In genomic region chr3:126270145-126270811, GRCh38 we compare ENCODE assay signal across 11 cellular contexts.
DNase-seq lines count a peak whose midpoint lies in the region; ATAC-seq and TF ChIP-seq lines count a peak whose summit lies in the region.
"Had no signal": no experiment of that assay in that cellular context is flagged by ENCODE, and none has a peak within 500 bp of the region (broad histone marks: within the 10 kb centered on the region; RNA-seq: fewer than 3 reads in every experiment).

No MANE protein-coding gene starts in this region.

- no peaks in the 10 kb centered on the region for H3K79me1 ChIP-seq in mesenchymal stem cell (replicated peaks; ENCODE audit: low read length, poor library complexity, severe bottlenecking)

- DNase-seq in NCI-H2029 (lab: John Stamatoyannopoulos, UW), result peak; percentile 95
- DNase-seq in colonic mucosa, result peak; percentile 25
- peak; percentile 83 to 85 for DNase-seq in left lung
- peak; percentile 73 for DNase-seq in superior temporal gyrus (ENCODE audit: extremely low spot score)
- DNase-seq in central memory CD4-positive, alpha-beta T cell, result no peak
- no peak for DNase-seq in mesenchymal stem cell
- no peak for DNase-seq in activated CD8-positive, alpha-beta T cell treated with anti-CD3 and anti-CD28 coated beads for 36 hours
- DNase-seq in ecto neural progenitor cell (ENCODE audit: low spot score), result no peak
- DNase-seq: activated CD4-positive, alpha-beta T cell treated with anti-CD3 and anti-CD28 coated beads for 48 hours; PC-9 had no signal

- no peak overlapping the region for H3K14ac ChIP-seq in mesenchymal stem cell (ENCODE audit: low read length in 2 of 2)

- H3K27ac Mint-ChIP-seq in activated CD8-positive, alpha-beta T cell treated with anti-CD3 and anti-CD28 coated beads for 36 hours, result no peak overlapping the region
- H3K27ac Mint-ChIP-seq: memory B cell had no signal

- H3K23ac ChIP-seq in mesenchymal stem cell (ENCODE audit: low read length in 2 of 2), result no peak overlapping the region

- H3K4me3 ChIP-seq in colonic mucosa, result no peak overlapping the region
- H3K4me3 ChIP-seq in left lung, result no peak overlapping the region
- H3K4me3 ChIP-seq in mesenchymal stem cell (ENCODE audit: insufficient read depth in 1 of 2, low read depth in 1 of 2, low read length in 2 of 2), result no peak overlapping the region
- H3K4me3 ChIP-seq: PC-9 had no signal

- H3K9me3 Mint-ChIP-seq in activated CD8-positive, alpha-beta T cell treated with anti-CD3 and anti-CD28 coated beads for 36 hours, result no peaks in the 10 kb centered on the region

- no peak overlapping the region for H2BK12ac ChIP-seq in mesenchymal stem cell (ENCODE audit: low read length in 2 of 2)

- H4K8ac ChIP-seq in mesenchymal stem cell (ENCODE audit: low read length), result no peak overlapping the region

- TF ChIP-seq CTCF in colonic mucosa (IDR thresholded peaks at IDR 0.05), result no peak
- TF ChIP-seq CTCF in left lung (IDR thresholded peaks at IDR 0.05), result no peak
- no peak for TF ChIP-seq CTCF in activated CD8-positive, alpha-beta T cell treated with anti-CD3 and anti-CD28 coated beads for 36 hours (IDR thresholded peaks at IDR 0.05)

- CTCF ChIA-PET in activated CD8-positive, alpha-beta T cell treated with anti-CD3 and anti-CD28 coated beads for 36 hours (lab: Charles Lee), result no interaction called here

- H4K91ac ChIP-seq in mesenchymal stem cell (ENCODE audit: low read length), result no peak overlapping the region

- no peak overlapping the region for H2BK120ac ChIP-seq in mesenchymal stem cell (ENCODE audit: low read depth, low read length)

- no peak overlapping the region for H2AFZ ChIP-seq in mesenchymal stem cell (ENCODE audit: low read depth, low read length)
- H2AFZ ChIP-seq: PC-9 had no signal

- no peak overlapping the region for H3K18ac ChIP-seq in mesenchymal stem cell (ENCODE audit: low read depth in 1 of 2, low read length in 2 of 2)

- H3K36me3 ChIP-seq in colonic mucosa (no peaks in the 10 kb centered on the region), left lung (no peaks in the 10 kb centered on the region), mesenchymal stem cell (ENCODE audit: control insufficient read depth in 1 of 2, insufficient read depth in 2 of 2, low read depth in 1 of 2, low read length in 2 of 2) (no peaks in the 10 kb centered on the region)

- H3K4me3 Mint-ChIP-seq in activated CD8-positive, alpha-beta T cell treated with anti-CD3 and anti-CD28 coated beads for 36 hours, result no peak overlapping the region
- H3K4me3 Mint-ChIP-seq: memory B cell had no signal

- peak overlapping the region; percentile 4 to 23 for H3K9ac ChIP-seq in colonic mucosa (ENCODE audit: low read depth in 2 of 2, low read length in 2 of 2)
- no peak overlapping the region for H3K9ac ChIP-seq in mesenchymal stem cell (ENCODE audit: low read length)

- H3K9me3 ChIP-seq in colonic mucosa (no peaks in the 10 kb centered on the region), left lung (no peaks in the 10 kb centered on the region), mesenchymal stem cell (ENCODE audit: control insufficient read depth, low read length) (no peaks in the 10 kb centered on the region)

- no peaks in the 10 kb centered on the region for H3K4me1 ChIP-seq in colonic mucosa
- H3K4me1 ChIP-seq in left lung, result peaks cover 27 to 37% of the 10 kb centered on the region in 2 donors
- H3K4me1 ChIP-seq in mesenchymal stem cell (ENCODE audit: control insufficient read depth, insufficient read depth, low read depth, low read length), result peaks cover 18% of the 10 kb centered on the region

- H2AK5ac ChIP-seq in mesenchymal stem cell (ENCODE audit: low read length, severe bottlenecking), result no peak overlapping the region

- no peak overlapping the region for H3K4ac ChIP-seq in mesenchymal stem cell (ENCODE audit: low read depth in 1 of 2, low read length in 2 of 2)

- H3K36me3 Mint-ChIP-seq in activated CD8-positive, alpha-beta T cell treated with anti-CD3 and anti-CD28 coated beads for 36 hours (ENCODE audit: low read depth), result no peaks in the 10 kb centered on the region
- H3K36me3 Mint-ChIP-seq: memory B cell had no signal

- intact Hi-C loops in colonic mucosa (cut with DNase I), result no loop called here
- intact Hi-C loops in left lung (cut with DNase I), result no loop called here
- intact Hi-C loops in activated CD8-positive, alpha-beta T cell treated with anti-CD3 and anti-CD28 coated beads for 36 hours (cut with micrococcal nuclease), result no loop called here

- no peak overlapping the region for H3K4me2 ChIP-seq in mesenchymal stem cell (ENCODE audit: low read length, poor library complexity, severe bottlenecking)
- H3K4me2 ChIP-seq: PC-9 had no signal

- H3K4me1 Mint-ChIP-seq in activated CD8-positive, alpha-beta T cell treated with anti-CD3 and anti-CD28 coated beads for 36 hours (ENCODE audit: low read depth), result no peaks in the 10 kb centered on the region

- no peak overlapping the region for H3K27ac ChIP-seq in colonic mucosa
- peak overlapping the region; percentile 1 to 81 for H3K27ac ChIP-seq in left lung
- no peak overlapping the region for H3K27ac ChIP-seq in mesenchymal stem cell (ENCODE audit: low read length, poor library complexity, severe bottlenecking)
- H3K27ac ChIP-seq: PC-9 had no signal

- H2BK15ac ChIP-seq in mesenchymal stem cell (ENCODE audit: low read depth, poor library complexity, severe bottlenecking), result no peak overlapping the region

- 91% methylated on average over 7 of the region's 9 CpGs for WGBS in mesenchymal stem cell

- H3K27me3 Mint-ChIP-seq in activated CD8-positive, alpha-beta T cell treated with anti-CD3 and anti-CD28 coated beads for 36 hours, result peaks cover 22% of the 10 kb centered on the region

- H2BK5ac ChIP-seq in mesenchymal stem cell (ENCODE audit: low read depth, low read length, poor library complexity, severe bottlenecking), result no peak overlapping the region

- H3K27me3 ChIP-seq in colonic mucosa, result peaks cover 14% of the 10 kb centered on the region
- peaks cover 0 to 31% of the 10 kb centered on the region in 2 donors for H3K27me3 ChIP-seq in left lung
- peaks cover 6 to 39% of the 10 kb centered on the region in 2 experiments for H3K27me3 ChIP-seq in mesenchymal stem cell (ENCODE audit: control insufficient read depth in 1 of 2, insufficient read depth in 1 of 2, low read length in 2 of 2)

- ATAC-seq in left lung, result peak; percentile 73
- ATAC-seq in activated CD8-positive, alpha-beta T cell treated with anti-CD3 and anti-CD28 coated beads for 36 hours, result no peak

- POLR2A ChIA-PET in activated CD8-positive, alpha-beta T cell treated with anti-CD3 and anti-CD28 coated beads for 36 hours (lab: Charles Lee), result no interaction called here

Comparison
In these comparisons a context has a peak if more than half of its experiments do, and no peak if none do; other contexts are left out.
1. DNase-seq: peak in NCI-H2029 (single experiment), colonic mucosa (single experiment), left lung (2 of 2) and superior temporal gyrus (single experiment); none in central memory CD4-positive, alpha-beta T cell (single experiment), mesenchymal stem cell (single experiment), activated CD8-positive, alpha-beta T cell treated with anti-CD3 and anti-CD28 coated beads for 36 hours (single experiment) and ecto neural progenitor cell (single experiment).
2. H3K27ac ChIP-seq: peak in left lung (2 of 2); none in colonic mucosa (single experiment) and mesenchymal stem cell (single experiment).